Comparison of ENCODE assay signal across 12 cellular contexts in genomic region chr10:28382520-28383269, GRCh38.
DNase-seq lines count a peak whose midpoint lies in the region; ATAC-seq and TF ChIP-seq lines count a peak whose summit lies in the region.
"Had no signal": no experiment of that assay in that cellular context is flagged by ENCODE, and none has a peak within 500 bp of the region (broad histone marks: within the 10 kb centered on the region; RNA-seq: fewer than 3 reads in every experiment).

No MANE protein-coding gene starts in this region.

- ATAC-seq in mucosa of descending colon = no peak
- ATAC-seq in HG02938 (IDR thresholded peaks at IDR 0.05; ENCODE audit: unreplicated experiment) = no peak

- no peaks in the 10 kb centered on the region for H3K27me3 Mint-ChIP-seq in MCF 10A (ENCODE audit: insufficient read depth, unreplicated experiment)

- dilution Hi-C loops in mammary epithelial cell (cut with HindIII; ENCODE audit: low sequenced_read_pairs) = no loop called here

- H3K36me3 Mint-ChIP-seq in MCF 10A (ENCODE audit: insufficient read depth, unreplicated experiment) = no peaks in the 10 kb centered on the region
- H3K36me3 Mint-ChIP-seq: activated naive CD8-positive, alpha-beta T cell; stimulated activated memory B cell treated with anti-CD40 and anti-IgM and Interleukin-4, amounts not matched to agents 10 μg/mL and 1 μg/mL and 100 μg/mL, for 72 hours; T-cell had no signal

- H4K20me1 ChIP-seq in mammary epithelial cell (ENCODE audit: insufficient read depth, low read length) = no peaks in the 10 kb centered on the region

- in situ Hi-C loops in mammary epithelial cell (cut with MboI; ENCODE audit: low sequenced_read_pairs in 2 of 2) = loop anchor here (5.0 to 25.0 kb wide), 3 partner anchors 130 to 820 kb away; partner anchors contain the start of gene MKX (in 1 of the 2)

- TF ChIP-seq CTCF in MCF 10A (IDR thresholded peaks at IDR 0.05; ENCODE audit: unreplicated experiment) (no peak), mammary epithelial cell (conservative IDR thresholded peaks at IDR 0.05 in 1 of 2, IDR thresholded peaks at IDR 0.05 in 1 of 2; ENCODE audit: extremely low read depth in 1 of 2, insufficient read depth in 1 of 2, low read depth in 1 of 2, low read length in 2 of 2) (no peak), RWPE1 (conservative IDR thresholded peaks at IDR 0.05; ENCODE audit: low read depth) (no peak), fibroblast of mammary gland (conservative IDR thresholded peaks at IDR 0.05; ENCODE audit: control insufficient read depth, insufficient read depth, low read depth, low read length) (no peak), mucosa of descending colon (IDR thresholded peaks at IDR 0.05) (no peak), thyroid gland (IDR thresholded peaks at IDR 0.05) (no peak)

- no peaks in the 10 kb centered on the region for H3K9me3 ChIP-seq in mammary epithelial cell (replicated peaks; ENCODE audit: insufficient read depth, low read length)
- no peaks in the 10 kb centered on the region for H3K9me3 ChIP-seq in mucosa of descending colon
- H3K9me3 ChIP-seq in thyroid gland = no peaks in the 10 kb centered on the region
- H3K9me3 ChIP-seq: Peyer's patch had no signal

- intact Hi-C loops in MCF 10A (cut with micrococcal nuclease) (loop anchor here (1.0 to 10.0 kb wide), 3 partner anchors 80 to 1008 kb away; no protein-coding TSS in a partner anchor), mammary epithelial cell (cut with micrococcal nuclease) (loop anchor here (1.0 to 10.0 kb wide), 6 partner anchors 80 to 828 kb away; no protein-coding TSS in a partner anchor), mucosa of descending colon (cut with DNase I, micrococcal nuclease) (loop anchor here (5.0 to 10.0 kb wide), 2 partner anchors 78 to 130 kb away; partner anchors contain the start of gene MPP7 (in 1 of the 2)), thyroid gland (cut with DNase I) (no loop called here)

- H3K4me1 ChIP-seq in mammary epithelial cell (ENCODE audit: insufficient read depth, low read length) (peaks cover 8% of the 10 kb centered on the region), mucosa of descending colon (ENCODE audit: low read depth) (peaks cover 5% of the 10 kb centered on the region), thyroid gland (peaks cover 0 to 8% of the 10 kb centered on the region in 2 donors)

- H3K9me3 Mint-ChIP-seq in MCF 10A (ENCODE audit: unreplicated experiment) = no peaks in the 10 kb centered on the region
- H3K9me3 Mint-ChIP-seq: stimulated activated memory B cell treated with anti-CD40 and anti-IgM and Interleukin-4, amounts not matched to agents 10 μg/mL and 1 μg/mL and 100 μg/mL, for 72 hours; T-cell had no signal

- CTCF ChIA-PET in MCF 10A (lab: Yijun Ruan, JAX) (interaction anchor here (0.6 to 5.5 kb wide), 14 partner anchors 10 to 994 kb away, joined by 3 to 154 read pairs (median 4); no protein-coding TSS in a partner anchor), mammary epithelial cell (lab: Charles Lee; ENCODE audit: low non-redundant PET) (interaction anchor here (1.0 kb wide), 1 partner anchor 132 kb away, joined by 6 read pairs; no protein-coding TSS in a partner anchor), RWPE1 (lab: Yijun Ruan, JAX) (interaction anchor here (0.7 to 2.4 kb wide), 8 partner anchors 9 to 1300 kb away, joined by 3 to 18 read pairs (median 3); partner anchors contain the start of genes MKX and MPP7)

- H3K9ac ChIP-seq in mammary epithelial cell (ENCODE audit: insufficient read depth, low read length) = no peak overlapping the region

- no peak overlapping the region for H2AFZ ChIP-seq in mammary epithelial cell (ENCODE audit: low read depth, low read length)

- H3K27me3 ChIP-seq in mammary epithelial cell (ENCODE audit: insufficient read depth, low read length) = no peaks in the 10 kb centered on the region
- no peaks in the 10 kb centered on the region for H3K27me3 ChIP-seq in thyroid gland
- H3K27me3 ChIP-seq: Peyer's patch had no signal

- H3K36me3 ChIP-seq in mammary epithelial cell (ENCODE audit: insufficient read depth, low read length) (no peaks in the 10 kb centered on the region), mucosa of descending colon (ENCODE audit: low read depth) (no peaks in the 10 kb centered on the region), thyroid gland (no peaks in the 10 kb centered on the region)
- H3K36me3 ChIP-seq: Peyer's patch had no signal

- no peak overlapping the region for H3K4me3 ChIP-seq in mammary epithelial cell (replicated peaks in 1 of 3; ENCODE audit: insufficient read depth in 1 of 3, low read depth in 2 of 3, low read length in 3 of 3)
- H3K4me3 ChIP-seq in fibroblast of mammary gland (ENCODE audit: control insufficient read depth, low read depth, low read length) = no peak overlapping the region
- no peak overlapping the region for H3K4me3 ChIP-seq in mucosa of descending colon
- no peak overlapping the region for H3K4me3 ChIP-seq in thyroid gland (replicated peaks in 1 of 3)
- H3K4me3 ChIP-seq: Peyer's patch had no signal

- BruUV-seq in MCF 10A (replicated peaks; lab: Mats Ljungman, UMichigan) (no TSS peak), mammary epithelial cell (replicated peaks; lab: Mats Ljungman, UMichigan) (no TSS peak)

- POLR2A ChIA-PET in MCF 10A (lab: Yijun Ruan, JAX) = interaction anchor here (0.6 to 3.5 kb wide), 5 partner anchors 11 to 134 kb away, joined by 3 to 20 read pairs (median 6); no protein-coding TSS in a partner anchor
- POLR2A ChIA-PET in RWPE1 (lab: Yijun Ruan, JAX; ENCODE audit: low non-redundant PET) = no interaction called here

- no peaks in the 10 kb centered on the region for H3K79me2 ChIP-seq in mammary epithelial cell (ENCODE audit: insufficient read depth, low read length)

- peaks cover 27% of the 10 kb centered on the region for H3K4me1 Mint-ChIP-seq in MCF 10A (ENCODE audit: insufficient read depth, unreplicated experiment)
- H3K4me1 Mint-ChIP-seq: stimulated activated memory B cell treated with anti-CD40 and anti-IgM and Interleukin-4, amounts not matched to agents 10 μg/mL and 1 μg/mL and 100 μg/mL, for 72 hours had no signal

- no peak for TF ChIP-seq POLR2A in thyroid gland (IDR thresholded peaks at IDR 0.05)

- WGBS in mammary epithelial cell (ENCODE audit: low coverage, missing lambda C conversion rate) = 69% methylated on average over 13 of the region's 13 CpGs
- 75 to 76% methylated on average over 13 of the region's 13 CpGs for WGBS in thyroid gland, 2 donors

- no peak overlapping the region for H3K4me2 ChIP-seq in mammary epithelial cell (ENCODE audit: insufficient read depth, low read depth, low read length)

- H3K4me3 Mint-ChIP-seq in MCF 10A (ENCODE audit: unreplicated experiment) = no peak overlapping the region
- H3K4me3 Mint-ChIP-seq: stimulated activated memory B cell treated with anti-CD40 and anti-IgM and Interleukin-4, amounts not matched to agents 10 μg/mL and 1 μg/mL and 100 μg/mL, for 72 hours had no signal

- no peak overlapping the region for H3K27ac Mint-ChIP-seq in MCF 10A (ENCODE audit: low read depth, unreplicated experiment)
- H3K27ac Mint-ChIP-seq: activated naive CD8-positive, alpha-beta T cell; stimulated activated memory B cell treated with anti-CD40 and anti-IgM and Interleukin-4, amounts not matched to agents 10 μg/mL and 1 μg/mL and 100 μg/mL, for 72 hours had no signal

- H3K27ac ChIP-seq in mammary epithelial cell (ENCODE audit: insufficient read depth, low read depth, low read length) = no peak overlapping the region
- H3K27ac ChIP-seq in RWPE1 = peak overlapping the region; percentile 62
- no peak overlapping the region for H3K27ac ChIP-seq in thyroid gland
- H3K27ac ChIP-seq: Peyer's patch had no signal

- DNase-seq in MCF 10A (ENCODE audit: unreplicated experiment) (peak; percentile 12), mammary epithelial cell (no peak), RWPE1 (ENCODE audit: low spot score) (no peak), fibroblast of mammary gland (ENCODE audit: low read depth) (peak; percentile 68), stromal cell of bone marrow (ENCODE audit: low read depth) (peak; percentile 59), mucosa of descending colon (no peak), thyroid gland (no peak)

Comparison
In these comparisons a context has a peak if more than half of its experiments do, and no peak if none do; other contexts are left out.
1. DNase-seq: peak in MCF 10A (single experiment), fibroblast of mammary gland (single experiment) and stromal cell of bone marrow (single experiment); none in mammary epithelial cell (single experiment), RWPE1 (single experiment), mucosa of descending colon (0 of 3) and thyroid gland (0 of 2).